In genomic region chr7:100888988-100889760, GRCh38 we compare ENCODE assay signal across 8 cellular contexts. TPM values are rescaled to one million over a fixed set of nuclear protein-coding genes. Genes with fewer than 3 reads are reported as not detected.
A peak's percentile ranks its signal among the peaks of the same experiment; 100 is the strongest.
DNase-seq lines count a peak whose midpoint lies in the region; ATAC-seq and TF ChIP-seq lines count a peak whose summit lies in the region.

UFSP1 (minus strand) TSS chr7:100889715; CDS start chr7:100889271, 444 bp downstream.

- peaks cover 32 to 40% (median 37%) of the 10 kb centered on the region in 4 donors for H3K4me1 ChIP-seq in upper lobe of left lung

- TF ChIP-seq POLR2A in upper lobe of left lung (IDR thresholded peaks at IDR 0.05) = peak in 1 of 4 donors; percentile 23

- peak within 1 kb of the TSS; percentile 10 for H3K27ac Mint-ChIP-seq in memory B cell

- no peak for DNase-seq in GM12864 (ENCODE audit: low read depth)
- DNase-seq in LNCaP clone FGC (ENCODE audit: low read depth) = no peak
- no peak for DNase-seq in cardiac fibroblast (ENCODE audit: low read depth in 2 of 2)
- peak in 1 of 2 donors; percentile 54 for DNase-seq in memory B cell (ENCODE audit: low spot score in 2 of 2)
- no peak for DNase-seq in upper lobe of left lung
- DNase-seq in NCI-H2107 (lab: John Stamatoyannopoulos, UW) = no peak
- DNase-seq in GDM1 (lab: John Stamatoyannopoulos, UW) = no peak

- H3K27me3 ChIP-seq in upper lobe of left lung = peaks cover 0 to 4% (median 0%) of the 10 kb centered on the region in 4 donors

- peak within 1 kb of the TSS; percentile 90 for H3K4me3 ChIP-seq in GM12864 (ENCODE audit: low read depth, low read length)
- H3K4me3 ChIP-seq in LNCaP clone FGC (ENCODE audit: low read depth, low read length) = peak within 1 kb of the TSS; percentile 82
- peak within 1 kb of the TSS; percentile 57 to 69 for H3K4me3 ChIP-seq in cardiac fibroblast (replicated peaks in 1 of 2; ENCODE audit: low read depth in 2 of 2, low read length in 2 of 2)
- H3K4me3 ChIP-seq in upper lobe of left lung = peak within 1 kb of the TSS; percentile 67 to 80 (median 74)

- H3K36me3 Mint-ChIP-seq in memory B cell = peaks cover 35% of the 10 kb centered on the region

- peak within 1 kb of the TSS; percentile 84 to 95 (median 91) for H3K27ac ChIP-seq in upper lobe of left lung

- peak within 1 kb of the TSS; percentile 86 for H3K4me3 Mint-ChIP-seq in memory B cell

- peaks cover 19% of the 10 kb centered on the region for H3K27me3 Mint-ChIP-seq in memory B cell

- peak; percentile 16 for ATAC-seq in GM21576 (IDR thresholded peaks at IDR 0.05; ENCODE audit: unreplicated experiment)
- no peak for ATAC-seq in memory B cell (ENCODE audit: low read depth)
- peak; percentile 50 to 66 for ATAC-seq in upper lobe of left lung (ENCODE audit: low FRiP score in 2 of 2)

- peak; percentile 1 for TF ChIP-seq CTCF in GM12864 (IDR thresholded peaks at IDR 0.05; ENCODE audit: low read depth, low read length, missing control alignments)
- TF ChIP-seq CTCF in LNCaP clone FGC (IDR thresholded peaks at IDR 0.05; ENCODE audit: control insufficient read depth, extremely low read depth, insufficient read depth) = no peak
- no peak for TF ChIP-seq CTCF in cardiac fibroblast (IDR thresholded peaks at IDR 0.05; ENCODE audit: low read depth, low read length)
- peak in 3 of 6 experiments; percentile 2 to 53 (median 45) for TF ChIP-seq CTCF in upper lobe of left lung (IDR thresholded peaks at IDR 0.05)

- H3K36me3 ChIP-seq in upper lobe of left lung = peaks cover 19 to 45% (median 37%) of the 10 kb centered on the region in 4 donors

- peaks cover 34% of the 10 kb centered on the region for H3K4me1 Mint-ChIP-seq in memory B cell

- H3K9me3 Mint-ChIP-seq in memory B cell = no peaks in the 10 kb centered on the region

- no peak for TF ChIP-seq EP300 in upper lobe of left lung (IDR thresholded peaks at IDR 0.05)

- 9% methylated on average over 34 of the region's 73 CpGs; no CpG with 5 or more reads in 1 of the 2 donors for whole genome bisulfite sequencing in upper lobe of left lung, 2 donors

- no peaks in the 10 kb centered on the region for H3K9me3 ChIP-seq in upper lobe of left lung

RNA-seq across cellular contexts. Expression of gene UFSP1, which starts in this region (rescaled TPM):
- 1 to 10 TPM in 4 of 6 donors, under 1 TPM in 1, not detected in 1; 0.55 to 8.5 (median 4.8) TPM for total RNA-seq in upper lobe of left lung
